ENCODE assay signal across 8 cellular contexts in the genomic region with DNA sequence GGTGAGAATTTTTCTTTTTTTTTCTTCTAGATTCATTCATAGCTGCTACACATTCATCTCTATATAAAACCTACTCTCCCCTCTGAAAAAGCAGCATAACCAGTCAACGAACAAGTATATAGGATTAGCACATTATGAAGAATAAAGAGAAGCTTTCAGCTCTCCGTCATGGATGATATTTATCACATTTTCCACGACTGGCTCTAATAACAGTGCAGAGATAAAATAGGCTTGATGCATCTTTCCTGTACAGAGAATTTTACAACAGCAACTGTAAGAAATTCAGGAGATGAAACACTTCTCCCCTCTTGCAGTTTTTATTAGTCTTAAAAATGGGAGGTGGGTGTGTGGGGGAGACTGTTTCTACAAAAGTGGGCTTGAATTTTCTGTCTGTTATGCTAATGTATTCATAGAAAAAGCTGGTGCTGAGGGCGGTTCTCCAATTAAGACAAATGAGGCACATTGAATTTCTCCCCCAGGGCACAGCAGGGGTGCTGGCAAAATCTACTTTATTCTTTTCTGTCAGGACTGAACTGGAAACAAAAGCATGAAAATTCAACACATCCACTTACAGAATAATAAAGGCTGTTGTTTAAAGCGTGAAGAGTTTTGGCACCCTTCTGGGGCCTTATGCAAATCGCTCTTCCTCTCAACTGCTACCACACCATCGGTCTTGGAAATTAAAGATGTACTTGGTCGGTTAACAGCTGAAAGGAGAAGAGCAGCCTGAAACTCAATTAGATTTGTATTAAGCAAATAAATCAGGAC.
DNase-seq lines count a peak whose midpoint lies in the region; ATAC-seq and TF ChIP-seq lines count a peak whose summit lies in the region.

No MANE protein-coding gene starts in this region.

- H3F3A ChIP-seq in SU-DHL-6 (ENCODE audit: insufficient read depth): peaks cover 33% of the 10 kb centered on the region

- H3K4me3 ChIP-seq in SU-DHL-6 (ENCODE audit: insufficient read depth, low read length, poor library complexity, severe bottlenecking) (peak overlapping the region; percentile 41), tibial nerve (no peak overlapping the region)

- peak overlapping the region; percentile 68 for H2AFZ ChIP-seq in SU-DHL-6 (ENCODE audit: low read depth, low read length, severe bottlenecking)

- no peaks in the 10 kb centered on the region for H3K36me3 ChIP-seq in SU-DHL-6 (ENCODE audit: low read length)
- no peaks in the 10 kb centered on the region for H3K36me3 ChIP-seq in tibial nerve

- H3K27ac ChIP-seq in SU-DHL-6 (ENCODE audit: low read depth, low read length) (peak overlapping the region; percentile 98), tibial nerve (peak overlapping the region in 3 of 4 donors; percentile 4 to 41 (median 8))

- TF ChIP-seq POLR2A in tibial nerve (IDR thresholded peaks at IDR 0.05): no peak

- no peak for TF ChIP-seq EP300 in tibial nerve (IDR thresholded peaks at IDR 0.05)

- H3K27me3 ChIP-seq in SU-DHL-6 (ENCODE audit: low read length) (no peaks in the 10 kb centered on the region), tibial nerve (no peaks in the 10 kb centered on the region)

- peak overlapping the region; percentile 60 for H3K9ac ChIP-seq in SU-DHL-6 (ENCODE audit: low read length)

- ATAC-seq in HG03139 (IDR thresholded peaks at IDR 0.05; ENCODE audit: unreplicated experiment): peak; percentile 87

- peaks cover 0 to 15% (median 0%) of the 10 kb centered on the region in 4 donors for H3K4me1 ChIP-seq in tibial nerve

- peak; percentile 3 for DNase-seq in NCI-H2171 treated with DMSO at 0.1 percent for 48 hours (lab: John Stamatoyannopoulos, UW)
- DNase-seq in NCI-H2171 (lab: John Stamatoyannopoulos, UW): no peak
- no peak for DNase-seq in tibial nerve (ENCODE audit: low spot score in 2 of 2)
- no peak for DNase-seq in SIG-M5 treated with dmso at 0.1 percent for 504 hours (lab: John Stamatoyannopoulos, UW; ENCODE audit: unreplicated experiment)
- DNase-seq in GM03348 (ENCODE audit: low spot score): no peak
- DNase-seq in ACHN: no peak

- H3K79me2 ChIP-seq in SU-DHL-6 (ENCODE audit: insufficient read depth, low read length): no peaks in the 10 kb centered on the region

- peak overlapping the region; percentile 84 for H3K4me2 ChIP-seq in SU-DHL-6 (ENCODE audit: low read depth, low read length, poor library complexity, severe bottlenecking)

- no peaks in the 10 kb centered on the region for H3K9me2 ChIP-seq in SU-DHL-6 (replicated peaks; ENCODE audit: insufficient read depth, low read length)

- no peak for TF ChIP-seq CTCF in SU-DHL-6 (IDR thresholded peaks at IDR 0.05; ENCODE audit: insufficient read depth, low read length, poor library complexity, severe bottlenecking)
- TF ChIP-seq CTCF in tibial nerve (IDR thresholded peaks at IDR 0.05): no peak

- H3K9me3 ChIP-seq in SU-DHL-6 (ENCODE audit: insufficient read depth, low read length) (no peaks in the 10 kb centered on the region), tibial nerve (peaks cover 0 to 20% (median 0%) of the 10 kb centered on the region in 4 donors)

- H4K20me1 ChIP-seq in SU-DHL-6 (ENCODE audit: low read depth, low read length): no peaks in the 10 kb centered on the region

- in situ Hi-C loops in ACHN (cut with HindIII; ENCODE audit: low pct_ligation_motif_present, low pct_unique_long_range_greater_than_20kb, low sequenced_read_pairs): no loop called here

- 30 to 38% methylated on average over 8 of the region's 8 CpGs for WGBS in tibial nerve, 2 donors
